ENCODE assay signal across 1 cellular context in the genomic region with DNA sequence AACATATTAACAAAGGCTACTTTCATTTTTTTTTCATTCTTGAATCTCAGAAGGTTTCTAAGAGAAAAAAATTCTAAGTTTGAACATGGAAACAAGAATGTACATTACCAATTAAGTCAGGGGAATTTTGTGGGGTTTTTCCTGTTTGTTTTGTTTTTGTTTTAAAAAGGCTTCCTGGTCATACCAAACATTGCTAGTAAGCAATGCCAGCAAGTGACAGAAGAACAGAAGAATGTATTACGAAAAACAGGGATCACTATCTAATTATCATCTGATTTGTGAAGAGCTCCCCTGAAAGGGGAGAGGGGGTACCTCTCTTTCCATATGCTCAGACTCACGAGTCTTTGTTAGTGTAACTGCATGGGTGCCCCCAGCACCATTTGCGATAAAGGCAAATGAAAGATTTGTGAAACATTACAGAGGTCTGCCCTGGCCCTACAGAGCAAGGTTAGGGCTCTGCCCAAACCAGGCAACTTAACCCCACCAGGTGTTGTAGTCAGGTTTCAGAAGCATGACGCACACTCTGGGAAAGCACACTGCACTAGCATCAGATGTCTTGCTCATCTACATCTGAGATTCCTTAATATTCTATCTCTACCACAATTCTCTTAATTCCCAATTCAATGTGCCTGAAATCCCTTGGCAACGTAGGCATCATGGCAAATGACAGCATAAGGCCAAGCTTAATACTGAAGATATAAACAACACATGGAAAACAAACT.
TF ChIP-seq lines count a peak whose summit lies in the region.

No MANE protein-coding gene starts in this region.

TF ChIP-seq in GM12878, 131 proteins besides CTCF, POLR2A, EP300 and RAD21:
- TF ChIP-seq FOXK2 (IDR thresholded peaks at IDR 0.05), result no peak
- TF ChIP-seq ATF7 (IDR thresholded peaks at IDR 0.05; ENCODE audit: low read depth), result 0 out of 2 replicates have a peak, but pooled peaks have one; percentile 19
- TF ChIP-seq JUNB (IDR thresholded peaks at IDR 0.05), result peak; percentile 24
- TF ChIP-seq NFIC (IDR thresholded peaks at IDR 0.05; ENCODE audit: low read depth, low read length), result peak; percentile 32; the same call in 1 of the 2 replicates
- peak; percentile 56 for TF ChIP-seq EED (IDR thresholded peaks at IDR 0.05; ENCODE audit: low read depth)
- TF ChIP-seq NRF1 (conservative IDR thresholded peaks at IDR 0.05; ENCODE audit: low read depth, low read length), result no peak
- no peak for TF ChIP-seq KLF5 (IDR thresholded peaks at IDR 0.05; ENCODE audit: partially characterized antibody)
- no peak for TF ChIP-seq YBX1 (IDR thresholded peaks at IDR 0.05)
- TF ChIP-seq NBN (IDR thresholded peaks at IDR 0.05), result no peak
- 0 out of 2 replicates have a peak, but pooled peaks have one; percentile 29 for TF ChIP-seq FOXM1 (IDR thresholded peaks at IDR 0.05; ENCODE audit: low read depth, low read length)
- TF ChIP-seq TCF3 (IDR thresholded peaks at IDR 0.05; ENCODE audit: borderline replicate concordance, insufficient read depth, low read depth, low read length), result 0 out of 2 replicates have a peak, but pooled peaks have one; percentile 51
- no peak for TF ChIP-seq TAF1 (IDR thresholded peaks at IDR 0.05; ENCODE audit: borderline replicate concordance, low read depth, low read length)
- TF ChIP-seq, protein P1, sequence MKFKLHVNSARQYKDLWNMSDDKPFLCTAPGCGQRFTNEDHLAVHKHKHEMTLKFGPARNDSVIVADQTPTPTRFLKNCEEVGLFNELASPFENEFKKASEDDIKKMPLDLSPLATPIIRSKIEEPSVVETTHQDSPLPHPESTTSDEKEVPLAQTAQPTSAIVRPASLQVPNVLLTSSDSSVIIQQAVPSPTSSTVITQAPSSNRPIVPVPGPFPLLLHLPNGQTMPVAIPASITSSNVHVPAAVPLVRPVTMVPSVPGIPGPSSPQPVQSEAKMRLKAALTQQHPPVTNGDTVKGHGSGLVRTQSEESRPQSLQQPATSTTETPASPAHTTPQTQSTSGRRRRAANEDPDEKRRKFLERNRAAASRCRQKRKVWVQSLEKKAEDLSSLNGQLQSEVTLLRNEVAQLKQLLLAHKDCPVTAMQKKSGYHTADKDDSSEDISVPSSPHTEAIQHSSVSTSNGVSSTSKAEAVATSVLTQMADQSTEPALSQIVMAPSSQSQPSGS (IDR thresholded peaks at IDR 0.05; ENCODE audit: low read length), result 0 out of 2 replicates have a peak, but pooled peaks have one; percentile 35
- no peak for TF ChIP-seq GATAD2B (conservative IDR thresholded peaks at IDR 0.05; ENCODE audit: low read depth)
- TF ChIP-seq PML (IDR thresholded peaks at IDR 0.05; ENCODE audit: low read length), result peak; percentile 49; the same call in 1 of the 2 replicates
- peak; percentile 22; the same call in 1 of the 2 replicates for TF ChIP-seq RUNX3 (IDR thresholded peaks at IDR 0.05; ENCODE audit: low read length)
- no peak for TF ChIP-seq CHD4 (IDR thresholded peaks at IDR 0.05)
- TF ChIP-seq CREM (IDR thresholded peaks at IDR 0.05; ENCODE audit: low read depth), result no peak
- TF ChIP-seq CREB1 (IDR thresholded peaks at IDR 0.05; ENCODE audit: low read depth), result 0 out of 2 replicates have a peak, but pooled peaks have one; percentile 10
